ENCODE assay signal across 8 cellular contexts in the genomic region with DNA sequence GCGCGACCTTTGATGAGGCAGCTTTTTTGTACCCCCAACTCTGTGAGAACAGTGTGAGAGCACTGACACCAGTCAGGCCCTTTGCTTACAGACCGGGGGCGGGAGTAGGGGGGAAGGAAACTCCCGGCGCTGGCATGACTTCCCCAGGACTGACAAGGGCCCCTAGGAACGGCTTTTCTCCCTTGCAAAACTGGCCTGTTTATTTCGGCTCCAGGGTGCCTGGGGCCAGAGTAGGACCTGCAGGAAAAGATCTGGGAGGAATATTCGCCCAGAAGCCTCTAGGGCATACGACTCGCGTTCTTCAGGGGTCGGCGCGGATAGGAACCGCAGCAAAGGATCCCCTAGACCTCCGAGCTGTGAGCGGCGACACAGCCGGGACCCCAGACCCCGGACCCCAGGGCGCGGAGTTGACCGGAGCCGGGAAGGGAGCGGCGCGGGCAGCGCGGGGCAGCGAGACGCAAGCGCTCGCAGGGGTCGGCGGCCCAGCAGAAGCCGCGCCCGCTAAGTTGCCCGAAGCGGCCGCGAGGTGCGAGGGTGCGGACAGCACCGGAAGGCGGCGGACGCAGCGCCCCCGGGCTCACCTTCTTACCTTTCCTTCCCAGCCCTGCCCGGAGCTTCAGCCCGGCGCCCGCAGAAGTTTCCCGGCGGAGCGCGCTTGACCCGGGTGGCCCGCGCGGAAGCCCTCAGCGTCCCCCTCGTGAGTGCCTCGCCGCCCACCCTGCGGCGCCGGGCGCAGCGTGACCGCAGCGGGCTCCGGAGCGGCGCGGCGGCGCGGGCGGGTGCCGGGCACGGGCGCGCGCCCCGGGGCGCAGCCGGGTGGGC. TPM values are rescaled to one million over a fixed set of nuclear protein-coding genes. Genes with fewer than 3 reads are reported as not detected.
DNase-seq lines count a peak whose midpoint lies in the region; ATAC-seq and TF ChIP-seq lines count a peak whose summit lies in the region.

A gene with protein sequence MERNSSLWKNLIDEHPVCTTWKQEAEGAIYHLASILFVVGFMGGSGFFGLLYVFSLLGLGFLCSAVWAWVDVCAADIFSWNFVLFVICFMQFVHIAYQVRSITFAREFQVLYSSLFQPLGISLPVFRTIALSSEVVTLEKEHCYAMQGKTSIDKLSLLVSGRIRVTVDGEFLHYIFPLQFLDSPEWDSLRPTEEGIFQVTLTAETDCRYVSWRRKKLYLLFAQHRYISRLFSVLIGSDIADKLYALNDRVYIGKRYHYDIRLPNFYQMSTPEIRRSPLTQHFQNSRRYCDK (minus strand): TSS at position 771 of the 822 bp plus-strand sequence. CDS start 18,105 bp downstream, outside the sequence.

- H3K27ac ChIP-seq in duodenal mucosa (ENCODE audit: low read depth, low read length) = no peak within 1 kb of the TSS
- H3K27ac ChIP-seq in lung (ENCODE audit: low read depth in 1 of 2, low read length in 1 of 2) = peak within 1 kb of the TSS in 1 of 2 donors; percentile 98
- no peak within 1 kb of the TSS for H3K27ac ChIP-seq in thoracic aorta

- peaks cover 31 to 42% of the 10 kb centered on the region in 2 donors for H3K27me3 ChIP-seq in duodenal mucosa (ENCODE audit: control insufficient read depth in 1 of 2, insufficient read depth in 2 of 2, low read length in 2 of 2)
- no peaks in the 10 kb centered on the region for H3K27me3 ChIP-seq in lung (ENCODE audit: control insufficient read depth, insufficient read depth)
- no peaks in the 10 kb centered on the region for H3K27me3 ChIP-seq in thoracic aorta (replicated peaks; ENCODE audit: insufficient read depth)

- DNase-seq in Ammon's horn (ENCODE audit: low spot score) (peak; percentile 22), NCI-H526 (lab: John Stamatoyannopoulos, UW) (peak; percentile 29 to 71), lung (ENCODE audit: low spot score) (no peak), thoracic aorta (ENCODE audit: low spot score) (no peak), 8988T (no peak)
- no peak for DNase-seq in activated effector memory CD4-positive, alpha-beta T cell treated with anti-CD3 and anti-CD28 coated beads, Interleukin-2, amount 50 U/mL, for 16 hours

- peak; percentile 43 for ATAC-seq in GM18519 (IDR thresholded peaks at IDR 0.05; ENCODE audit: low FRiP score, unreplicated experiment)
- no peak for ATAC-seq in lung (ENCODE audit: insufficient read depth, low FRiP score)
- no peak for ATAC-seq in thoracic aorta (ENCODE audit: insufficient number of reproducible peaks, low FRiP score, low read depth)

- no peak within 1 kb of the TSS for H3K9ac ChIP-seq in duodenal mucosa (ENCODE audit: low read depth in 1 of 2, low read length in 2 of 2)

- TF ChIP-seq CTCF in lung (IDR thresholded peaks at IDR 0.05; ENCODE audit: control extremely low read depth, extremely low read depth) (no peak), thoracic aorta (IDR thresholded peaks at IDR 0.05) (no peak)

- H3K4me3 ChIP-seq in duodenal mucosa (ENCODE audit: low read depth in 1 of 2, low read length in 2 of 2) (peak within 1 kb of the TSS; percentile 40 to 53), lung (peak within 1 kb of the TSS; percentile 50), thoracic aorta (peak within 1 kb of the TSS; percentile 64)

- H3K36me3 ChIP-seq in duodenal mucosa (ENCODE audit: control insufficient read depth in 1 of 2, insufficient read depth in 2 of 2, low read length in 2 of 2) = no peaks in the 10 kb centered on the region
- H3K36me3 ChIP-seq in lung (ENCODE audit: control insufficient read depth in 2 of 2, insufficient read depth in 2 of 2, low read length in 2 of 2) = no peaks in the 10 kb centered on the region
- no peaks in the 10 kb centered on the region for H3K36me3 ChIP-seq in thoracic aorta

- WGBS in lung, 2 donors = 3% methylated on average over 45 to 90 of the region's 90 CpGs

- H3K9me3 ChIP-seq in duodenal mucosa (ENCODE audit: control insufficient read depth in 1 of 2, low read length in 2 of 2) = no peaks in the 10 kb centered on the region
- peaks cover 0 to 2% of the 10 kb centered on the region in 2 donors for H3K9me3 ChIP-seq in lung (ENCODE audit: control insufficient read depth in 2 of 2, insufficient read depth in 1 of 2, low read length in 1 of 2)
- H3K9me3 ChIP-seq in thoracic aorta = no peaks in the 10 kb centered on the region

- H3K4me1 ChIP-seq in duodenal mucosa (ENCODE audit: control insufficient read depth in 1 of 2, insufficient read depth in 2 of 2, low read length in 2 of 2) (no peaks in the 10 kb centered on the region), lung (ENCODE audit: control insufficient read depth in 2 of 2, insufficient read depth in 2 of 2, low read length in 2 of 2) (peaks cover 6 to 8% of the 10 kb centered on the region in 2 donors), thoracic aorta (ENCODE audit: control insufficient read depth in 1 of 2, low read depth in 2 of 2) (no peaks in the 10 kb centered on the region)

RNA-seq across cellular contexts. Expression of the gene that starts here (rescaled TPM):
- 1 to 10 TPM in 1 of 2 donors, under 1 TPM in 1; 0.18 to 1.1 TPM for total RNA-seq in lung
- 1 to 10 TPM in 1 of 2 donors, under 1 TPM in 1; 0.56 to 1.9 TPM for polyA plus RNA-seq in lung
- total RNA-seq in thoracic aorta = not detected

Comparison
In these comparisons a context has a peak if more than half of its experiments do, and no peak if none do; other contexts are left out.
1. DNase-seq: peak in Ammon's horn (single experiment) and NCI-H526 (2 of 2); none in lung (single experiment), thoracic aorta (single experiment), activated effector memory CD4-positive, alpha-beta T cell treated with anti-CD3 and anti-CD28 coated beads, Interleukin-2, amount 50 U/mL, for 16 hours (single experiment) and 8988T (single experiment).
2. Peak in every context shown above with its lines, with median percentiles within 50 percentile points of each other: H3K4me3 ChIP-seq.